Comparison of ENCODE assay signal across 14 cellular contexts in the genomic region with DNA sequence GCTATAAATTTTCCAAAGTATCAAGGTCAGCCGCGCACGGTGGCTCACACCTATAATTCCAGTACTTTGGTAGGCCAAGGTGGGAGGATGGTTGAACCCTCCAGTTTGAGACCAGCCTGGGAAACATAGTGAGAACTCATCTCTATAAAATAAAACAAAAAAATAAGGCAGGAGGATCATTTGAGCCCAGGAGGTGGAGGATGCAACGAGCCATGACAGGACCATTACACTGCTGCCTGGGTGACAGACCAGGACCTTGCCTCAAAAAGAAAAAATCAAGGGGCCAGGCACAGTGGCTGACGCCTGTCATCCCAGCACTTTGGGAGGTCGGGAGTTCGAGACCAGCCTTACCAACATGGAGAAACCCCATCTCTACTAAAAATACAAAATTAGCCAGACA.
DNase-seq lines count a peak whose midpoint lies in the region; ATAC-seq, FAIRE-seq and TF ChIP-seq lines count a peak whose summit lies in the region.
"Had no signal": no experiment of that assay in that cellular context is flagged by ENCODE, and none has a peak within 500 bp of the region (broad histone marks: within the 10 kb centered on the region; RNA-seq: fewer than 3 reads in every experiment).

No MANE protein-coding gene starts in this region.

- peaks cover 100% of the 10 kb centered on the region for H3K79me2 ChIP-seq in OCI-LY3 (ENCODE audit: low read length)

- H3K9me3 ChIP-seq in BLaER1 treated with 17β-estradiol and CSF1 and Interleukin-3, amounts not matched to agents 10 nM and 100 nM (replicated peaks in 1 of 11) = peaks cover 28 to 57% (median 33%) of the 10 kb centered on the region in 11 experiments; a peak in 21 of 22 replicates
- no peaks in the 10 kb centered on the region for H3K9me3 ChIP-seq in OCI-LY3 (ENCODE audit: insufficient read depth, low read length)

- no peak overlapping the region for H2AFZ ChIP-seq in OCI-LY3 (ENCODE audit: low read depth, low read length)

- FAIRE-seq in GM19239 (lab: Jason Lieb, UNC) = peak; percentile 60

- no TSS peak for BruUV-seq in Calu3 (replicated peaks; lab: Mats Ljungman, UMichigan)

- peak overlapping the region; percentile 42 to 83 (median 64); a peak in 20 of 22 replicates for H3K4me2 ChIP-seq in BLaER1 treated with 17β-estradiol and CSF1 and Interleukin-3, amounts not matched to agents 10 nM and 100 nM
- peak overlapping the region; percentile 60 for H3K4me2 ChIP-seq in OCI-LY3 (ENCODE audit: low read length)

- H3K4me3 ChIP-seq in BLaER1 treated with 17β-estradiol and CSF1 and Interleukin-3, amounts not matched to agents 10 nM and 100 nM = peak overlapping the region in 1 of 10 experiments; percentile 45; a peak in 1 of 20 replicates
- 0 out of 2 replicates have a peak overlapping the region, but pooled peaks have one; percentile 26 for H3K4me3 ChIP-seq in OCI-LY3 (ENCODE audit: low read length)
- H3K4me3 ChIP-seq: HAP-1 had no signal

- CTCF ChIA-PET in Calu3 (lab: Charles Lee) = interaction anchor here (0.6 kb wide), 1 partner anchor 435 kb away, joined by 3 read pairs; no protein-coding TSS in a partner anchor

- H3K9ac ChIP-seq in BLaER1 treated with 17β-estradiol and CSF1 and Interleukin-3, amounts not matched to agents 10 nM and 100 nM = peak overlapping the region in 4 of 11 experiments; percentile 9 to 61 (median 48); a peak in 6 of 22 replicates
- no peak overlapping the region for H3K9ac ChIP-seq in OCI-LY3 (ENCODE audit: low read length)

- H3K27ac Mint-ChIP-seq in naive B cell = peak overlapping the region; percentile 72 to 96 (median 89)
- H3K27ac Mint-ChIP-seq in Calu3 (ENCODE audit: unreplicated experiment) = no peak overlapping the region

- no peaks in the 10 kb centered on the region for H3K27me3 ChIP-seq in BLaER1 treated with 17β-estradiol and CSF1 and Interleukin-3, amounts not matched to agents 10 nM and 100 nM
- no peaks in the 10 kb centered on the region for H3K27me3 ChIP-seq in OCI-LY3 (ENCODE audit: low read depth, low read length)

- H3K4me1 Mint-ChIP-seq in naive B cell (peaks cover 76 to 92% (median 78%) of the 10 kb centered on the region in 3 donors), Calu3 (ENCODE audit: low read depth, unreplicated experiment) (peaks cover 22% of the 10 kb centered on the region)

- intact Hi-C loops in Calu3 (cut with micrococcal nuclease; ENCODE audit: unreplicated experiment) = no loop called here

- no peak for DNase-seq in GM19239 (ENCODE audit: insufficient read length, low spot score)
- no peak for DNase-seq in naive B cell
- DNase-seq in T-helper 1 cell = no peak
- no peak for DNase-seq in Calu3
- DNase-seq: DMS 273 treated with DMSO at 0.1 percent for 48 hours, EL, NCI-H1092, NCI-H1694, NCI-H446, NCI-H748 treated with DMSO at 0.1 percent for 48 hours had no signal

- peaks cover 3 to 100% (median 24%) of the 10 kb centered on the region in 11 experiments; a peak in 16 of 22 replicates for H4K20me1 ChIP-seq in BLaER1 treated with 17β-estradiol and CSF1 and Interleukin-3, amounts not matched to agents 10 nM and 100 nM
- peaks cover 93% of the 10 kb centered on the region for H4K20me1 ChIP-seq in OCI-LY3 (ENCODE audit: insufficient read depth, low read length)

- TF ChIP-seq CTCF in OCI-LY3 (IDR thresholded peaks at IDR 0.05; ENCODE audit: low read depth, low read length) (no peak), Calu3 (IDR thresholded peaks at IDR 0.05; ENCODE audit: unreplicated experiment) (no peak)

- H3K9me3 Mint-ChIP-seq in naive B cell (peaks cover 0 to 6% (median under 1%) of the 10 kb centered on the region in 7 donors), Calu3 (ENCODE audit: low read depth, unreplicated experiment) (peaks cover 7% of the 10 kb centered on the region)

- H3K27ac ChIP-seq in BLaER1 treated with 17β-estradiol and CSF1 and Interleukin-3, amounts not matched to agents 10 nM and 100 nM = peak overlapping the region in 8 of 11 experiments; percentile 23 to 79 (median 58); a peak in 15 of 22 replicates
- peak overlapping the region; percentile 74 for H3K27ac ChIP-seq in OCI-LY3 (ENCODE audit: low read length)

- peaks cover 18 to 56% (median 31%) of the 10 kb centered on the region in 11 experiments; a peak in 21 of 22 replicates for H3K36me3 ChIP-seq in BLaER1 treated with 17β-estradiol and CSF1 and Interleukin-3, amounts not matched to agents 10 nM and 100 nM
- H3K36me3 ChIP-seq in OCI-LY3 (replicated peaks; ENCODE audit: low read depth, low read length) = peaks cover 20% of the 10 kb centered on the region
- H3K36me3 ChIP-seq: HAP-1 had no signal

- peak overlapping the region; percentile 69 to 86 (median 83) for H3K4me3 Mint-ChIP-seq in naive B cell
- no peak overlapping the region for H3K4me3 Mint-ChIP-seq in Calu3 (ENCODE audit: low read depth, unreplicated experiment)

- H3K4me1 ChIP-seq in BLaER1 treated with 17β-estradiol and CSF1 and Interleukin-3, amounts not matched to agents 10 nM and 100 nM = peaks cover 39 to 83% (median 76%) of the 10 kb centered on the region in 10 experiments
- H3K4me1 ChIP-seq in OCI-LY3 (ENCODE audit: low read length) = peaks cover 47% of the 10 kb centered on the region

- H3K36me3 Mint-ChIP-seq in naive B cell (no peaks in the 10 kb centered on the region), Calu3 (ENCODE audit: insufficient read depth, unreplicated experiment) (no peaks in the 10 kb centered on the region)

- H3K27me3 Mint-ChIP-seq in naive B cell (no peaks in the 10 kb centered on the region), Calu3 (ENCODE audit: unreplicated experiment) (no peaks in the 10 kb centered on the region)

- no peak for ATAC-seq in naive B cell (ENCODE audit: low read depth in 2 of 2)
- ATAC-seq in GM21576 (IDR thresholded peaks at IDR 0.05; ENCODE audit: unreplicated experiment) = no peak
